ENCODE assay signal across 1 cellular context in the genomic region with DNA sequence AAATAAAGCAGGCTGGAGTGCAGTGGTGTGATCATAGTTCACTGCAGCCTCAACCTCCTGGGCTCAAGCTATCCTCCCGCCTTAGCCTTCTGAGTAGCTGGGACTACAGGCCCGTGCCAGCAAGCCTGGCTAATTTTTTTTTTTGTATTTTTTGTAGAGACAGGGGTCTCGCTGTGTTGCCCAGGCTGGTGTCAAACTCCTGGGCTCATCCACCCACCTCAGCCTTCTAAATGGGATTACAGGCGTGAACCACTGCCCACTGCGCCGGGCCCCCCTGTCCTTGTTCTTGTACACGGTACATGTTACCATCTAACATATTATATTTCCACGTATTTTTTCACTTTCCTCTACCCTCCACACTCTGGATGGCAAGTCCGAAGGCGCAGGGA.
TF ChIP-seq lines count a peak whose summit lies in the region.

No MANE protein-coding gene starts in this region.

TF ChIP-seq in H1, 55 proteins besides CTCF, POLR2A, EP300 and RAD21:
- TF ChIP-seq SIX5 (IDR thresholded peaks at IDR 0.05; ENCODE audit: low read depth, low read length) (no peak), CBX8 (IDR thresholded peaks at IDR 0.05; ENCODE audit: borderline replicate concordance, low read depth, low read length) (no peak), POLR2AphosphoS5 (IDR thresholded peaks at IDR 0.05; ENCODE audit: low read depth, low read length) (no peak), SIN3A (conservative IDR thresholded peaks at IDR 0.05 in 1 of 2, IDR thresholded peaks at IDR 0.05 in 1 of 2; ENCODE audit: low read depth in 1 of 2, low read length in 2 of 2) (no peak), TAF1 (IDR thresholded peaks at IDR 0.05; ENCODE audit: low read depth, low read length) (no peak), BCL11A (IDR thresholded peaks at IDR 0.05; ENCODE audit: low read depth in 2 of 2, low read length in 2 of 2) (no peak)
